In the genomic region with DNA sequence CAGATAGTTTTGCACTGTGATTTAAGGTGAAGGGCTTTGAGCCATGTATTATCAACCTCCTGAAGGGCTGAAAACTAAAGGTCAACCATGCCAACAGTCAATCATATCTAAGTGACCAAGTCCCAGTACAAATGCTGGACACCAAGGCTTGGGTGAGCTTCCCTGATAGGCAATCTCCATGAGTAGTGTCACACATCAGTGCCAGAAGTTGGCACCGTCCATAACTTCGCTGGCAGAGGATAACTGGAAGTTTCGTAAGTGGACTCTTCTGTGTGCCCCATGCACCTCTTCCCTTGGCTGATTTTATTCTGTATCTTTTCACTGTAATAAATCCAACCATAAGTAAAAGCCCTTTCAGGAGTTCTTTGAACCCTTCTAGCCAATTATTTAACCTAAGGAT, we compare ENCODE assay signal across 2 cellular contexts.
TF ChIP-seq lines count a peak whose summit lies in the region.

No MANE protein-coding gene starts in this region.

TF ChIP-seq in H1, 55 proteins besides CTCF, POLR2A, EP300 and RAD21:
- TF ChIP-seq, protein P1, sequence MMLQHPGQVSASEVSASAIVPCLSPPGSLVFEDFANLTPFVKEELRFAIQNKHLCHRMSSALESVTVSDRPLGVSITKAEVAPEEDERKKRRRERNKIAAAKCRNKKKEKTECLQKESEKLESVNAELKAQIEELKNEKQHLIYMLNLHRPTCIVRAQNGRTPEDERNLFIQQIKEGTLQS (IDR thresholded peaks at IDR 0.05; ENCODE audit: insufficient read depth, low read depth, low read length), result no peak
- TF ChIP-seq KDM4A (IDR thresholded peaks at IDR 0.05; ENCODE audit: low read depth, low read length, severe bottlenecking) (no peak), POU5F1 (IDR thresholded peaks at IDR 0.05; ENCODE audit: low read depth, low read length) (no peak)
TF ChIP-seq in H1: peak in this region for 0.

TF ChIP-seq in GM12891, 5 proteins besides CTCF, POLR2A, EP300 and RAD21:
- TF ChIP-seq POLR2AphosphoS5 (IDR thresholded peaks at IDR 0.05; ENCODE audit: low read depth, low read length), result no peak
- no peak for TF ChIP-seq POU2F2 (IDR thresholded peaks at IDR 0.05; ENCODE audit: low read depth, low read length)
- TF ChIP-seq PAX5 (IDR thresholded peaks at IDR 0.05; ENCODE audit: insufficient read depth, low read length, severe bottlenecking), result no peak
- TF ChIP-seq TAF1 (IDR thresholded peaks at IDR 0.05; ENCODE audit: low read depth, low read length), result no peak
- TF ChIP-seq SPI1 (IDR thresholded peaks at IDR 0.05; ENCODE audit: low read depth, low read length), result no peak
